8 cellular contexts compared by ENCODE assay signal in genomic region chr15:89893696-89894450, GRCh38. TPM values are rescaled to one million over a fixed set of nuclear protein-coding genes. Genes with fewer than 3 reads are reported as not detected.
A peak's percentile ranks its signal among the peaks of the same experiment; 100 is the strongest.
DNase-seq lines count a peak whose midpoint lies in the region; ATAC-seq and TF ChIP-seq lines count a peak whose summit lies in the region.

Gene AP3S2, minus strand, starts transcription at chr15:89893994. Its CDS starts 45 bp downstream, at chr15:89893949.

- peak within 1 kb of the TSS; percentile 100 for H3K4me3 Mint-ChIP-seq in nephron progenitor cell
- peak within 1 kb of the TSS; percentile 98 to 99 for H3K4me3 Mint-ChIP-seq in stimulated activated naive CD8-positive, alpha-beta T cell treated with anti-CD3 and anti-CD28 coated beads, Interleukin-15, amount 100 ng/mL, for 72 hours

- 0 out of 2 replicates have a peak, but pooled peaks cover 3% of the 10 kb centered on the region for H3F3A ChIP-seq in DOHH2 (ENCODE audit: control insufficient read depth, insufficient read depth)

- peak within 1 kb of the TSS; percentile 92 for H3K9ac ChIP-seq in Karpas-422 (ENCODE audit: low read length)

- H2AFZ ChIP-seq in Karpas-422 (ENCODE audit: low read length) = peak within 1 kb of the TSS; percentile 82

- H3K27me3 ChIP-seq in DOHH2 (ENCODE audit: control insufficient read depth, low read length) (no peaks in the 10 kb centered on the region), Karpas-422 (ENCODE audit: low read length) (no peaks in the 10 kb centered on the region), RWPE2 (ENCODE audit: insufficient read depth, poor library complexity, severe bottlenecking) (no peaks in the 10 kb centered on the region)

- H3K4me3 ChIP-seq in DOHH2 (ENCODE audit: low read length) (peak within 1 kb of the TSS; percentile 90), Karpas-422 (ENCODE audit: low read length) (peak within 1 kb of the TSS; percentile 88), RWPE2 (ENCODE audit: severe bottlenecking) (peak within 1 kb of the TSS; percentile 86), fibroblast of the aortic adventitia (ENCODE audit: low read depth, low read length) (peak within 1 kb of the TSS; percentile 98)

- 0 out of 2 replicates have a peak, but pooled peaks cover 5% of the 10 kb centered on the region for H4K20me1 ChIP-seq in DOHH2 (ENCODE audit: control insufficient read depth, insufficient read depth, low read depth, low read length)
- no peaks in the 10 kb centered on the region for H4K20me1 ChIP-seq in Karpas-422 (ENCODE audit: insufficient read depth, low read depth, low read length)

- peak; percentile 87 for ATAC-seq in GM21825 (IDR thresholded peaks at IDR 0.05; ENCODE audit: unreplicated experiment)
- peak; percentile 90 for ATAC-seq in RWPE2 (ENCODE audit: low read depth)
- ATAC-seq in stimulated activated naive CD8-positive, alpha-beta T cell treated with anti-CD3 and anti-CD28 coated beads, Interleukin-15, amount 100 ng/mL, for 72 hours = peak; percentile 97

- H3K27ac ChIP-seq in DOHH2 (ENCODE audit: low read depth, low read length) = peak within 1 kb of the TSS; percentile 49
- H3K27ac ChIP-seq in Karpas-422 (ENCODE audit: low read length) = peak within 1 kb of the TSS; percentile 83
- peak within 1 kb of the TSS; percentile 70 for H3K27ac ChIP-seq in RWPE2 (ENCODE audit: poor library complexity, severe bottlenecking)

- H3K9me3 ChIP-seq in DOHH2 (ENCODE audit: control insufficient read depth, insufficient read depth, low read length) = no peaks in the 10 kb centered on the region
- H3K9me3 ChIP-seq in Karpas-422 (ENCODE audit: low read length) = no peaks in the 10 kb centered on the region
- H3K9me3 ChIP-seq in RWPE2 (ENCODE audit: severe bottlenecking) = no peaks in the 10 kb centered on the region

- DNase-seq in Karpas-422 = peak; percentile 97
- peak; percentile 95 for DNase-seq in RWPE2 (ENCODE audit: low spot score)
- peak; percentile 81 for DNase-seq in activated T-helper 9 cell treated with anti-CD3 and anti-CD28 coated beads, Interleukin-2, amount 50 U/mL, for 16 hours (ENCODE audit: low read depth)
- peak; percentile 95 for DNase-seq in fibroblast of the aortic adventitia (ENCODE audit: low read depth)
- peak; percentile 80 for DNase-seq in nephron progenitor cell
- peak; percentile 91 to 94 for DNase-seq in stimulated activated naive CD8-positive, alpha-beta T cell treated with anti-CD3 and anti-CD28 coated beads, Interleukin-15, amount 100 ng/mL, for 72 hours

- H3K27me3 Mint-ChIP-seq in nephron progenitor cell (ENCODE audit: low read depth, poor library complexity) = peaks cover 3% of the 10 kb centered on the region
- no peaks in the 10 kb centered on the region for H3K27me3 Mint-ChIP-seq in stimulated activated naive CD8-positive, alpha-beta T cell treated with anti-CD3 and anti-CD28 coated beads, Interleukin-15, amount 100 ng/mL, for 72 hours

- H3K36me3 Mint-ChIP-seq in nephron progenitor cell (ENCODE audit: low read depth) = peaks cover 5% of the 10 kb centered on the region

- H3K4me2 ChIP-seq in DOHH2 (ENCODE audit: low read length) (peak within 1 kb of the TSS; percentile 87), Karpas-422 (ENCODE audit: low read depth, low read length, poor library complexity, severe bottlenecking) (peak within 1 kb of the TSS; percentile 77)

- H3K79me2 ChIP-seq in DOHH2 (ENCODE audit: control insufficient read depth, low read length) (peaks cover 38% of the 10 kb centered on the region), Karpas-422 (ENCODE audit: low read length) (peaks cover 37% of the 10 kb centered on the region)

- H3K4me1 ChIP-seq in DOHH2 (ENCODE audit: control insufficient read depth, low read length) (peaks cover 31% of the 10 kb centered on the region), Karpas-422 (ENCODE audit: low read length) (peaks cover 25% of the 10 kb centered on the region), RWPE2 (ENCODE audit: insufficient read depth, poor library complexity, severe bottlenecking) (peaks cover 13% of the 10 kb centered on the region)

- peak within 1 kb of the TSS; percentile 89 for H3K27ac Mint-ChIP-seq in nephron progenitor cell
- peak within 1 kb of the TSS; percentile 97 to 99 for H3K27ac Mint-ChIP-seq in stimulated activated naive CD8-positive, alpha-beta T cell treated with anti-CD3 and anti-CD28 coated beads, Interleukin-15, amount 100 ng/mL, for 72 hours

- H3K9me2 ChIP-seq in DOHH2 (replicated peaks; ENCODE audit: control insufficient read depth, low read length) (no peaks in the 10 kb centered on the region), Karpas-422 (replicated peaks; ENCODE audit: insufficient read depth, low read length) (no peaks in the 10 kb centered on the region)

- H3K36me3 ChIP-seq in DOHH2 (ENCODE audit: control insufficient read depth, low read length) = peaks cover 5% of the 10 kb centered on the region
- peaks cover 5% of the 10 kb centered on the region; the same call in 1 of the 2 replicates for H3K36me3 ChIP-seq in Karpas-422 (ENCODE audit: insufficient read depth, low read length)
- H3K36me3 ChIP-seq in RWPE2 (ENCODE audit: low read depth) = peaks cover 29% of the 10 kb centered on the region

- no peaks in the 10 kb centered on the region for H3K9me3 Mint-ChIP-seq in nephron progenitor cell
- no peaks in the 10 kb centered on the region for H3K9me3 Mint-ChIP-seq in stimulated activated naive CD8-positive, alpha-beta T cell treated with anti-CD3 and anti-CD28 coated beads, Interleukin-15, amount 100 ng/mL, for 72 hours

- no peak for TF ChIP-seq CTCF in DOHH2 (IDR thresholded peaks at IDR 0.05; ENCODE audit: low read depth, low read length, poor library complexity, severe bottlenecking)
- no peak for TF ChIP-seq CTCF in RWPE2 (IDR thresholded peaks at IDR 0.05; ENCODE audit: poor library complexity, severe bottlenecking)
- no peak for TF ChIP-seq CTCF in fibroblast of the aortic adventitia (IDR thresholded peaks at IDR 0.05; ENCODE audit: insufficient read depth, low read length)
- no peak for TF ChIP-seq CTCF in nephron progenitor cell (IDR thresholded peaks at IDR 0.05)

- peaks cover 21% of the 10 kb centered on the region for H3K4me1 Mint-ChIP-seq in nephron progenitor cell
- H3K4me1 Mint-ChIP-seq in stimulated activated naive CD8-positive, alpha-beta T cell treated with anti-CD3 and anti-CD28 coated beads, Interleukin-15, amount 100 ng/mL, for 72 hours = peaks cover 29% of the 10 kb centered on the region

RNA-seq across cellular contexts. Expression of gene AP3S2, which starts in this region (rescaled TPM):
- total RNA-seq in Karpas-422 (2014; rRNA removed; shearing (Covaris generic); ENCODE audit: low replicate concordance) = 29.3 and 40.7 TPM in 2 replicates
- 63.5 and 90.8 TPM in 2 replicates for total RNA-seq in fibroblast of the aortic adventitia (ENCODE audit: low replicate concordance)

Comparison
In these comparisons a context has a peak if more than half of its experiments do, and no peak if none do; other contexts are left out.
1. Peak in every context shown above with its lines: DNase-seq, ATAC-seq, H3K4me3 ChIP-seq and H3K27ac ChIP-seq.